7 cellular contexts compared by ENCODE assay signal in genomic region chr10:5283305-5284158, GRCh38.
DNase-seq lines count a peak whose midpoint lies in the region; ATAC-seq and TF ChIP-seq lines count a peak whose summit lies in the region.

No MANE protein-coding gene starts in this region.

- H3K27ac ChIP-seq in HEK293 (ENCODE audit: extremely low read depth, low read depth, low read length): no peak overlapping the region
- H3K27ac ChIP-seq in dorsolateral prefrontal cortex: no peak overlapping the region
- no peak overlapping the region for H3K27ac ChIP-seq in lung (ENCODE audit: low read depth in 1 of 2, low read length in 1 of 2)
- no peak overlapping the region for H3K27ac ChIP-seq in testis

- DNase-seq in NCI-H1092 treated with DMSO at 0.1 percent for 48 hours (lab: John Stamatoyannopoulos, UW) (peak; percentile 27), dorsolateral prefrontal cortex (peak in 1 of 10 donors; percentile 13), lung (ENCODE audit: low spot score) (peak; percentile 65), testis (peak; percentile 75)
- peak; percentile 36 for DNase-seq in activated CD4-positive, CD25-positive, alpha-beta regulatory T cell treated with anti-CD3 and anti-CD28 coated beads, Interleukin-2, amount 50 U/mL, for 16 hours (ENCODE audit: low read depth, low spot score)

- H3K9me3 ChIP-seq in HEK293 (ENCODE audit: control insufficient read depth, insufficient read depth, low read depth, low read length) (no peaks in the 10 kb centered on the region), lung (ENCODE audit: control insufficient read depth in 2 of 2, insufficient read depth in 1 of 2, low read length in 1 of 2) (no peaks in the 10 kb centered on the region), testis (no peaks in the 10 kb centered on the region)

- TF ChIP-seq POLR2A in testis (IDR thresholded peaks at IDR 0.05): no peak

- H3K4me1 ChIP-seq in HEK293 (ENCODE audit: control insufficient read depth, insufficient read depth, low read length) (no peaks in the 10 kb centered on the region), lung (ENCODE audit: control insufficient read depth in 2 of 2, insufficient read depth in 2 of 2, low read length in 2 of 2) (peaks cover 0 to 1% of the 10 kb centered on the region in 2 donors), testis (no peaks in the 10 kb centered on the region)

- intact Hi-C loops in dorsolateral prefrontal cortex (cut with DNase I) (loop anchor here in 1 of 2 donors (2.0 kb wide), 1 partner anchor 435 kb away; no protein-coding TSS in a partner anchor), testis (cut with DNase I; ENCODE audit: low total_unique reads) (no loop called here)

- CTCF ChIA-PET in HEK293 (lab: Yijun Ruan, JAX): interaction anchor here (0.6 to 4.2 kb wide), 20 partner anchors 9 to 469 kb away, joined by 3 to 48 read pairs (median 3); no protein-coding TSS in a partner anchor

- peak; percentile 85 for ATAC-seq in lung (ENCODE audit: insufficient read depth, low FRiP score)

- H3K4me3 ChIP-seq in HEK293 (ENCODE audit: low read depth, low read length) (no peak overlapping the region), dorsolateral prefrontal cortex (no peak overlapping the region), lung (no peak overlapping the region), testis (no peak overlapping the region)

- H3K36me3 ChIP-seq in HEK293 (ENCODE audit: control insufficient read depth in 2 of 2, insufficient read depth in 1 of 2, low read length in 2 of 2) (no peaks in the 10 kb centered on the region), lung (ENCODE audit: control insufficient read depth in 2 of 2, insufficient read depth in 2 of 2, low read length in 2 of 2) (no peaks in the 10 kb centered on the region), testis (ENCODE audit: low read depth, missing control alignments) (no peaks in the 10 kb centered on the region)

- WGBS in lung, 2 donors: 40 to 48% methylated on average over 14 of the region's 14 CpGs
- WGBS in testis, 2 donors: 47 to 54% methylated on average over 14 of the region's 14 CpGs

- peak; percentile 62 for TF ChIP-seq CTCF in GM12874 (IDR thresholded peaks at IDR 0.05; ENCODE audit: insufficient read depth, low read depth, low read length)
- TF ChIP-seq CTCF in HEK293 (tag by site-specific recombination; IDR thresholded peaks at IDR 0.05): peak; percentile 53; the same call in 1 of the 2 replicates
- peak in 50 of 56 donors; percentile 27 to 72 (median 49) for TF ChIP-seq CTCF in dorsolateral prefrontal cortex (IDR thresholded peaks at IDR 0.05 in 54 of 56, conservative IDR thresholded peaks at IDR 0.05 in 2 of 56; ENCODE audit: low read depth in 1 of 56, partially characterized antibody in 56 of 56)
- peak; percentile 36 for TF ChIP-seq CTCF in lung (IDR thresholded peaks at IDR 0.05; ENCODE audit: control extremely low read depth, extremely low read depth)
- TF ChIP-seq CTCF in testis (IDR thresholded peaks at IDR 0.05): peak; percentile 64 to 72 (median 65)

- POLR2A ChIA-PET in HEK293 (lab: Yijun Ruan, JAX): no interaction called here

- peaks cover 0 to 21% (median 0%) of the 10 kb centered on the region in 45 donors for H3K27me3 ChIP-seq in dorsolateral prefrontal cortex
- no peaks in the 10 kb centered on the region for H3K27me3 ChIP-seq in lung (ENCODE audit: control insufficient read depth, insufficient read depth)
- H3K27me3 ChIP-seq in testis: no peaks in the 10 kb centered on the region

TF ChIP-seq in HEK293, 187 proteins besides CTCF, POLR2A, EP300 and RAD21:
- TF ChIP-seq, protein P1, sequence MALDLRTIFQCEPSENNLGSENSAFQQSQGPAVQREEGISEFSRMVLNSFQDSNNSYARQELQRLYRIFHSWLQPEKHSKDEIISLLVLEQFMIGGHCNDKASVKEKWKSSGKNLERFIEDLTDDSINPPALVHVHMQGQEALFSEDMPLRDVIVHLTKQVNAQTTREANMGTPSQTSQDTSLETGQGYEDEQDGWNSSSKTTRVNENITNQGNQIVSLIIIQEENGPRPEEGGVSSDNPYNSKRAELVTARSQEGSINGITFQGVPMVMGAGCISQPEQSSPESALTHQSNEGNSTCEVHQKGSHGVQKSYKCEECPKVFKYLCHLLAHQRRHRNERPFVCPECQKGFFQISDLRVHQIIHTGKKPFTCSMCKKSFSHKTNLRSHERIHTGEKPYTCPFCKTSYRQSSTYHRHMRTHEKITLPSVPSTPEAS (tag by site-specific recombination; IDR thresholded peaks at IDR 0.05): peak; percentile 74; the same call in 1 of the 2 replicates
- TF ChIP-seq ZBTB48 (tag by site-specific recombination; IDR thresholded peaks at IDR 0.05) (0 out of 2 replicates have a peak, but pooled peaks have one; percentile 22), ZNF654 (tag by site-specific recombination; IDR thresholded peaks at IDR 0.05; ENCODE audit: low read depth) (peak; percentile 46), ZNF404 (tag by site-specific recombination; IDR thresholded peaks at IDR 0.05) (no peak)
